32 cellular contexts compared by ENCODE assay signal in genomic region chr4:147658501-147658900, GRCh38.
"Had no signal": no experiment of that assay in that cellular context is flagged by ENCODE, and none has a peak within 500 bp of the region (broad histone marks: within the 10 kb centered on the region; RNA-seq: fewer than 3 reads in every experiment).

No MANE protein-coding gene starts in this region.

- H3K4me1 Mint-ChIP-seq: activated CD4-positive, alpha-beta T cell treated with anti-CD3 and anti-CD28 coated beads for 36 hours; activated CD4-positive, alpha-beta T cell treated with anti-CD3 and anti-CD28 coated beads, Interleukin-2, amount 10 ng/mL, durations not matched to agents 24 days and 14 days; activated CD8-positive, alpha-beta memory T cell treated with anti-CD3 and anti-CD28 coated beads, Interleukin-2, amount 10 ng/mL, durations not matched to agents 7 days and 5 days; activated naive CD8-positive, alpha-beta T cell treated with anti-CD3 and anti-CD28 coated beads for 36 hours; activated naive CD8-positive, alpha-beta T cell treated with anti-CD3 and anti-CD28 coated beads, Interleukin-2, amount 50 U/mL, for 24 hours; brain; endodermal cell had no signal

- DNase-seq: activated CD4-positive, alpha-beta memory T cell treated with anti-CD3 and anti-CD28 coated beads for 36 hours; activated CD4-positive, alpha-beta T cell treated with anti-CD3 and anti-CD28 coated beads for 36 hours; activated CD4-positive, alpha-beta T cell treated with anti-CD3 and anti-CD28 coated beads, Interleukin-2, amount 10 ng/mL, durations not matched to agents 24 days and 14 days; activated CD4-positive, CD25-positive, alpha-beta regulatory T cell; activated CD4-positive, CD25-positive, alpha-beta regulatory T cell treated with anti-CD3 and anti-CD28 coated beads, Interleukin-2, amount 50 U/mL, for 72 hours; activated CD8-positive, alpha-beta memory T cell treated with anti-CD3 and anti-CD28 coated beads, Interleukin-2, amount 10 ng/mL, durations not matched to agents 7 days and 5 days; activated CD8-positive, alpha-beta memory T cell treated with anti-CD3 and anti-CD28 coated beads, Interleukin-2, amount 50 U/mL, for 4 hours; activated CD8-positive, alpha-beta T cell treated with anti-CD3 and anti-CD28 coated beads, Interleukin-2, amount 10 ng/mL, durations not matched to agents 7 days and 5 days; activated gamma-delta T cell; activated naive CD4-positive, alpha-beta T cell treated with Interleukin-2 at 50 U/mL for 16 hours; activated naive CD8-positive, alpha-beta T cell treated with anti-CD3 and anti-CD28 coated beads for 36 hours; activated naive CD8-positive, alpha-beta T cell treated with anti-CD3 and anti-CD28 coated beads, Interleukin-2, amount 50 U/mL, for 24 hours; activated T-cell treated with anti-CD3 and anti-CD28 coated beads, Interleukin-2, amount 50 U/mL, for 1 hour; activated T-cell treated with anti-CD3 and anti-CD28 coated beads, Interleukin-2, amount 50 U/mL, for 48 hours; central memory CD4-positive, alpha-beta T cell; dorsolateral prefrontal cortex; effector memory CD4-positive, alpha-beta T cell; endodermal cell; foreskin keratinocyte; gastrocnemius medialis; glutamatergic neuron; heart left ventricle; T-helper 2 cell had no signal

- H3K4me3 ChIP-seq: ascending aorta, breast epithelium, cardiac muscle cell, coronary artery, dorsolateral prefrontal cortex, gastrocnemius medialis, heart left ventricle had no signal

- H3K9me3 ChIP-seq: ascending aorta, breast epithelium, gastrocnemius medialis, heart left ventricle had no signal

- H3K27ac ChIP-seq: ascending aorta, breast epithelium, cardiac muscle cell, coronary artery, dorsolateral prefrontal cortex, foreskin keratinocyte, gastrocnemius medialis, heart left ventricle had no signal

- H3K27me3 Mint-ChIP-seq: activated CD4-positive, alpha-beta memory T cell treated with anti-CD3 and anti-CD28 coated beads for 36 hours; activated CD4-positive, alpha-beta T cell treated with anti-CD3 and anti-CD28 coated beads for 36 hours; activated CD4-positive, alpha-beta T cell treated with anti-CD3 and anti-CD28 coated beads, Interleukin-2, amount 10 ng/mL, durations not matched to agents 24 days and 14 days; activated CD8-positive, alpha-beta memory T cell treated with anti-CD3 and anti-CD28 coated beads, Interleukin-2, amount 10 ng/mL, durations not matched to agents 7 days and 5 days; activated naive CD4-positive, alpha-beta T cell treated with anti-CD3 and anti-CD28 coated beads, Interleukin-2, amount 50 U/mL, for 24 hours; activated naive CD8-positive, alpha-beta T cell treated with anti-CD3 and anti-CD28 coated beads for 36 hours; activated naive CD8-positive, alpha-beta T cell treated with anti-CD3 and anti-CD28 coated beads, Interleukin-2, amount 50 U/mL, for 24 hours; brain; dendritic cell treated with granulocyte-macrophage colony-stimulating factor and Interleukin-4, amounts not matched to agents 40 ng/mL and 50 ng/mL, for 4 days had no signal

- H3K36me3 ChIP-seq: breast epithelium had no signal

- H3K9me3 Mint-ChIP-seq: activated CD4-positive, alpha-beta memory T cell treated with anti-CD3 and anti-CD28 coated beads for 36 hours; activated CD4-positive, alpha-beta T cell treated with anti-CD3 and anti-CD28 coated beads, Interleukin-2, amount 10 ng/mL, durations not matched to agents 24 days and 14 days; activated naive CD4-positive, alpha-beta T cell treated with anti-CD3 and anti-CD28 coated beads, Interleukin-2, amount 50 U/mL, for 24 hours; activated naive CD8-positive, alpha-beta T cell treated with anti-CD3 and anti-CD28 coated beads for 36 hours; activated naive CD8-positive, alpha-beta T cell treated with anti-CD3 and anti-CD28 coated beads, Interleukin-2, amount 50 U/mL, for 24 hours; activated T-helper 1 cell treated with anti-CD3 and anti-CD28 coated beads, Interleukin-12 subunit alpha, Interleukin-12 subunit beta, Interleukin-2, Interleukin-4 antibody, amounts not matched to agents 30 ng/mL and 10 ng/mL and 1 ng/mL, durations not matched to agents 14 hours and 24 hours and 36 hours; brain; dendritic cell treated with granulocyte-macrophage colony-stimulating factor and Interleukin-4, amounts not matched to agents 40 ng/mL and 50 ng/mL, for 4 days; endodermal cell had no signal

- H3K27me3 ChIP-seq: ascending aorta, breast epithelium, cardiac muscle cell, dorsolateral prefrontal cortex, foreskin keratinocyte, gastrocnemius medialis, heart left ventricle had no signal

- H3K4me1 ChIP-seq: ascending aorta, breast epithelium, foreskin keratinocyte, gastrocnemius medialis, heart left ventricle had no signal

- ATAC-seq: activated CD4-positive, alpha-beta T cell treated with anti-CD3 and anti-CD28 coated beads for 36 hours; activated CD8-positive, alpha-beta memory T cell treated with anti-CD3 and anti-CD28 coated beads, Interleukin-2, amount 10 ng/mL, durations not matched to agents 7 days and 5 days; activated CD8-positive, alpha-beta T cell treated with anti-CD3 and anti-CD28 coated beads, Interleukin-2, amount 10 ng/mL, durations not matched to agents 7 days and 5 days; activated naive CD8-positive, alpha-beta T cell treated with anti-CD3 and anti-CD28 coated beads, Interleukin-2, amount 50 U/mL, for 24 hours; esophagus mucosa; foreskin keratinocyte; gastrocnemius medialis; heart left ventricle had no signal

- H3K27ac Mint-ChIP-seq: activated CD4-positive, alpha-beta memory T cell treated with anti-CD3 and anti-CD28 coated beads for 36 hours; activated CD4-positive, alpha-beta T cell treated with anti-CD3 and anti-CD28 coated beads for 36 hours; activated CD4-positive, alpha-beta T cell treated with anti-CD3 and anti-CD28 coated beads, Interleukin-2, amount 10 ng/mL, durations not matched to agents 24 days and 14 days; activated CD8-positive, alpha-beta memory T cell treated with anti-CD3 and anti-CD28 coated beads, Interleukin-2, amount 10 ng/mL, durations not matched to agents 7 days and 5 days; activated CD8-positive, alpha-beta T cell treated with anti-CD3 and anti-CD28 coated beads, Interleukin-2, amount 10 ng/mL, durations not matched to agents 7 days and 5 days; activated naive CD4-positive, alpha-beta T cell treated with anti-CD3 and anti-CD28 coated beads, Interleukin-2, amount 50 U/mL, for 24 hours; activated naive CD8-positive, alpha-beta T cell treated with anti-CD3 and anti-CD28 coated beads for 36 hours; activated naive CD8-positive, alpha-beta T cell treated with anti-CD3 and anti-CD28 coated beads, Interleukin-2, amount 50 U/mL, for 24 hours; activated T-helper 1 cell treated with anti-CD3 and anti-CD28 coated beads, Interleukin-12 subunit alpha, Interleukin-12 subunit beta, Interleukin-2, Interleukin-4 antibody, amounts not matched to agents 30 ng/mL and 10 ng/mL and 1 ng/mL, durations not matched to agents 14 hours and 24 hours and 36 hours; brain; dendritic cell treated with granulocyte-macrophage colony-stimulating factor and Interleukin-4, amounts not matched to agents 40 ng/mL and 50 ng/mL, for 4 days; endodermal cell had no signal

- H3K4me3 Mint-ChIP-seq: activated CD4-positive, alpha-beta memory T cell treated with anti-CD3 and anti-CD28 coated beads for 36 hours; activated CD4-positive, alpha-beta T cell treated with anti-CD3 and anti-CD28 coated beads for 36 hours; activated CD4-positive, alpha-beta T cell treated with anti-CD3 and anti-CD28 coated beads, Interleukin-2, amount 10 ng/mL, durations not matched to agents 24 days and 14 days; activated CD8-positive, alpha-beta memory T cell treated with anti-CD3 and anti-CD28 coated beads, Interleukin-2, amount 10 ng/mL, durations not matched to agents 7 days and 5 days; activated CD8-positive, alpha-beta T cell treated with anti-CD3 and anti-CD28 coated beads, Interleukin-2, amount 10 ng/mL, durations not matched to agents 7 days and 5 days; activated naive CD4-positive, alpha-beta T cell treated with anti-CD3 and anti-CD28 coated beads, Interleukin-2, amount 50 U/mL, for 24 hours; activated naive CD8-positive, alpha-beta T cell treated with anti-CD3 and anti-CD28 coated beads for 36 hours; activated naive CD8-positive, alpha-beta T cell treated with anti-CD3 and anti-CD28 coated beads, Interleukin-2, amount 50 U/mL, for 24 hours; activated T-helper 1 cell treated with anti-CD3 and anti-CD28 coated beads, Interleukin-12 subunit alpha, Interleukin-12 subunit beta, Interleukin-2, Interleukin-4 antibody, amounts not matched to agents 30 ng/mL and 10 ng/mL and 1 ng/mL, durations not matched to agents 14 hours and 24 hours and 36 hours; brain; dendritic cell treated with granulocyte-macrophage colony-stimulating factor and Interleukin-4, amounts not matched to agents 40 ng/mL and 50 ng/mL, for 4 days; endodermal cell had no signal
